8 cellular contexts compared by ENCODE assay signal in the genomic region with DNA sequence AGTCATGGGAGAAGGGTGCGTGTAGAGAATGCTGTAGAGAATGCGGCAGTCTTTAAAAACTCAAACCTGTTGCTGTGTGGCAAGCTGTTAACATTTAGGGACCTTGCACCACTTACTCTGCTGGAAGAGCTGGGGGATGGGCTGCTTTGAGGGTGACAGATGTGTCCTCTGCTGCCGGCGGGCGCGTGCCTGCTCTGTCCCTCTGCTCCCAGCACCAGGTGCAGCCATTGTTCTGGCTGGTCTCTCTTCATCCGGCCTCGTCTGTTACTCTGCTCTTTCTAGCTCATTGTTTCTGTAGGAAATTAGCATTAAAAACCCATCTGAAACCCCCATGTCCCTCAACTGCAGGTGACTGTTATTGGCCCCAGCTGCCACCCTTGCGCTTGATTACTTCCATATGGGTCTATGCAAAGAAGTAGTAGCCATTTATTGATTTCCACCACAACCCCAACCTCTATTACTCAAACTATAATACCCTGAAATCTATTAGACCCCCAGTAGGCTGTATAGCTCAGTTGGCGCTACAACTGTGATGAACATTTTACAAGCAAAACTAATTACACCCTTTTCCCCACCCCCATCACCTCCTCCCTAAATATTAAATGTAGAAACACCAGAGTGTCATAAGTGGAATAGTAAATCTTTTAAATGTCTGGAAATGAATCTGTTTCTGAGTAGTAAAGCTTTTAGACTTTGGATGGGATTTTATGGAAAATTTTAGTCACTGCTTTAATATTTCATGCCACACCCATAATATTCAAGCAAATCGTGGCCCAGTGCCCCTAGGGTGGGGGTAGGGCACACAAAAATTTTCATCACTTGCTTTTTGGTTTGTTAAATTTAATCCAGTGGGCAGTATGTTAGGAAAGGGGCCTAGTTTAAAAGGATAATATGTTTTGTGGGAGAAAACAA.
A peak's percentile ranks its signal among the peaks of the same experiment; 100 is the strongest.
DNase-seq lines count a peak whose midpoint lies in the region; ATAC-seq and TF ChIP-seq lines count a peak whose summit lies in the region.

No MANE protein-coding gene starts in this region.

- peak overlapping the region; percentile 97 for H3K4me2 ChIP-seq in KMS-11
- peak overlapping the region; percentile 94 for H3K4me2 ChIP-seq in OCI-LY7 (ENCODE audit: low read length)

- TF ChIP-seq CTCF in KMS-11 (conservative IDR thresholded peaks at IDR 0.05; ENCODE audit: low read depth, low read length) (no peak), OCI-LY7 (conservative IDR thresholded peaks at IDR 0.05; ENCODE audit: low read length) (peak; percentile 23; the same call in 1 of the 2 replicates), foreskin fibroblast (IDR thresholded peaks at IDR 0.05; ENCODE audit: low read depth, low read length) (no peak)

- DNase-seq in OCI-LY7 (ENCODE audit: low spot score) (peak; percentile 99), hypothalamus (lab: John Stamatoyannopoulos, UW) (peak in 36 of 51 donors; percentile 4 to 78 (median 46)), DMS114 treated with DMSO at 0.1 percent for 48 hours (lab: John Stamatoyannopoulos, UW; ENCODE audit: unreplicated experiment) (no peak), foreskin fibroblast (no peak)

- peaks cover 30% of the 10 kb centered on the region; the same call in 1 of the 2 replicates for H3K79me2 ChIP-seq in KMS-11 (ENCODE audit: insufficient read depth, low read depth)
- H3K79me2 ChIP-seq in OCI-LY7 (ENCODE audit: insufficient read depth, low read depth, low read length), result peaks cover 93% of the 10 kb centered on the region

- BruUV-seq in OCI-LY7 (replicated peaks; lab: Mats Ljungman, UMichigan), result TSS peak; percentile 64

- H3K4me3 ChIP-seq in KMS-11 (IDR thresholded peaks at IDR 0.05; ENCODE audit: insufficient read depth, low read depth, low read length), result no peak overlapping the region
- peak overlapping the region; percentile 61 for H3K4me3 ChIP-seq in OCI-LY7 (ENCODE audit: low read depth, low read length, poor library complexity, severe bottlenecking)
- H3K4me3 ChIP-seq in thymus (ENCODE audit: low read length), result no peak overlapping the region
- H3K4me3 ChIP-seq in foreskin fibroblast (ENCODE audit: low read depth in 1 of 2, low read length in 2 of 2), result no peak overlapping the region

- no peaks in the 10 kb centered on the region for H3K9me2 ChIP-seq in OCI-LY7 (ENCODE audit: insufficient read depth, low read length)

- H3K9me3 ChIP-seq in OCI-LY7 (ENCODE audit: low read length) (no peaks in the 10 kb centered on the region), thymus (ENCODE audit: control insufficient read depth) (no peaks in the 10 kb centered on the region)

- CTCF ChIA-PET in OCI-LY7 (lab: Charles Lee; ENCODE audit: unreplicated experiment), result no interaction called here

- H3K9ac ChIP-seq in KMS-11, result peak overlapping the region; percentile 61

- ATAC-seq in GM18858 (IDR thresholded peaks at IDR 0.05; ENCODE audit: unreplicated experiment) (no peak), GM21390 (IDR thresholded peaks at IDR 0.05; ENCODE audit: unreplicated experiment) (no peak)

- POLR2A ChIA-PET in OCI-LY7 (lab: Charles Lee), result interaction anchor here (0.6 to 2.4 kb wide), 23 partner anchors 8 to 1508 kb away, joined by 3 to 10 read pairs (median 3); a partner anchor contains a TSS

- H2AFZ ChIP-seq in KMS-11 (ENCODE audit: low read depth) (peak overlapping the region; percentile 21; the same call in 1 of the 2 replicates), OCI-LY7 (ENCODE audit: low read length) (no peak overlapping the region)

- intact Hi-C loops in OCI-LY7 (cut with micrococcal nuclease; ENCODE audit: unreplicated experiment), result loop anchor here (1.0 to 5.0 kb wide), 5 partner anchors 14 to 121 kb away; no protein-coding TSS in a partner anchor

- H3K27ac ChIP-seq in KMS-11, result peak overlapping the region; percentile 95
- peak overlapping the region; percentile 99 for H3K27ac ChIP-seq in OCI-LY7 (ENCODE audit: low read depth, low read length, poor library complexity, severe bottlenecking)
- H3K27ac ChIP-seq in thymus (ENCODE audit: low read depth), result peak overlapping the region; percentile 81

- H4K20me1 ChIP-seq in KMS-11 (ENCODE audit: insufficient read depth), result no peaks in the 10 kb centered on the region
- H4K20me1 ChIP-seq in OCI-LY7 (ENCODE audit: insufficient read depth, low read length), result no peaks in the 10 kb centered on the region

- no peaks in the 10 kb centered on the region for H3K36me3 ChIP-seq in KMS-11 (ENCODE audit: insufficient read depth)
- peaks cover 18% of the 10 kb centered on the region; the same call in 1 of the 2 replicates for H3K36me3 ChIP-seq in OCI-LY7 (ENCODE audit: insufficient read depth, low read length)
- H3K36me3 ChIP-seq in thymus (ENCODE audit: control insufficient read depth, insufficient read depth), result no peaks in the 10 kb centered on the region

- WGBS in thymus, result 42% methylated on average over 11 of the region's 11 CpGs

- peaks cover 84% of the 10 kb centered on the region for H3K4me1 ChIP-seq in KMS-11 (ENCODE audit: low read depth, poor library complexity, severe bottlenecking)
- H3K4me1 ChIP-seq in OCI-LY7 (ENCODE audit: insufficient read depth, low read length, poor library complexity, severe bottlenecking), result peaks cover 94% of the 10 kb centered on the region
- peaks cover 17% of the 10 kb centered on the region for H3K4me1 ChIP-seq in thymus (ENCODE audit: control insufficient read depth, insufficient read depth, low read length)

- H3K27me3 ChIP-seq in KMS-11 (ENCODE audit: insufficient read depth, low read depth) (no peaks in the 10 kb centered on the region), thymus (ENCODE audit: control insufficient read depth, insufficient read depth) (no peaks in the 10 kb centered on the region)

Comparison
In these comparisons a context has a peak if more than half of its experiments do, and no peak if none do; other contexts are left out.
1. DNase-seq: peak in OCI-LY7 (single experiment) and hypothalamus (36 of 51); none in DMS114 treated with DMSO at 0.1 percent for 48 hours (single experiment) and foreskin fibroblast (0 of 2).
2. Peak in every context shown above with its lines, with median percentiles within 50 percentile points of each other: H3K27ac ChIP-seq.